9 cellular contexts compared by ENCODE assay signal in the genomic region with DNA sequence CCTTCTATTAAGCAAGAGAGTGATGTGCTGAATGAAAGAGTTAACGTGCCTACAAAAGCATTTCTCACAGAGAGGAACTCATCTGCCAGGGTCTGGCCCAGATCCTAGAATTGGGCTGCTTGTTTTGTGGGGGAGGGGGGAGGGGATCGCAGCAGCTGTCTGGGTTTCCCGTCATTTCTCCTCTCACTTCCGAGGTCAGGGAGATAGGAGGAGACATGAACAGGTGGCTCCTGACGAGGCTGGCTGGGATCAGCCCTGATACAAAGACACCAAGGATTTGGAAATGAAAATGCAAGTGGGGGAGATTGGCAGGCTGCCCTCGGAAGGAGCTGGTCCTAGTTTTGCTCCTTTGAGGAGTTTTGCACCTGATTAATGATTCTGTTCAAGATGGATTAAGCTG.
A peak's percentile ranks its signal among the peaks of the same experiment; 100 is the strongest.
DNase-seq lines count a peak whose midpoint lies in the region; ATAC-seq and TF ChIP-seq lines count a peak whose summit lies in the region.
"Had no signal": no experiment of that assay in that cellular context is flagged by ENCODE, and none has a peak within 500 bp of the region (broad histone marks: within the 10 kb centered on the region; RNA-seq: fewer than 3 reads in every experiment).

No MANE protein-coding gene starts in this region.

- DNase-seq in COR-L47 (lab: John Stamatoyannopoulos, UW) (peak; percentile 39), NCI-H2227 treated with DMSO at 0.1 percent for 48 hours (lab: John Stamatoyannopoulos, UW) (peak; percentile 22), dorsolateral prefrontal cortex (peak in 9 of 10 donors; percentile 5 to 54 (median 45)), omental fat pad (ENCODE audit: low spot score) (no peak), MV-4-11 (lab: John Stamatoyannopoulos, UW) (no peak)
- no peak for DNase-seq in stimulated activated naive CD4-positive, alpha-beta T cell treated with Interleukin-2 at 50 U/mL for 16 hours (lab: John Stamatoyannopoulos, UW)
- DNase-seq: foreskin melanocyte had no signal

- H3K27me3 ChIP-seq in dorsolateral prefrontal cortex = no peaks in the 10 kb centered on the region

- peak; percentile 57 for ATAC-seq in omental fat pad (ENCODE audit: low FRiP score)
- no peak for ATAC-seq in GM18520 (IDR thresholded peaks at IDR 0.05; ENCODE audit: unreplicated experiment)
- no peak for ATAC-seq in GM18867 (IDR thresholded peaks at IDR 0.05; ENCODE audit: unreplicated experiment)

- no peak for TF ChIP-seq CTCF in dorsolateral prefrontal cortex (IDR thresholded peaks at IDR 0.05 in 54 of 56, conservative IDR thresholded peaks at IDR 0.05 in 2 of 56; ENCODE audit: low read depth in 1 of 56, partially characterized antibody in 56 of 56)
- TF ChIP-seq CTCF in omental fat pad (IDR thresholded peaks at IDR 0.05) = no peak

- H3K27ac ChIP-seq in dorsolateral prefrontal cortex = peak overlapping the region in 4 of 59 donors; percentile 29 to 52 (median 42)

- intact Hi-C loops in dorsolateral prefrontal cortex (cut with DNase I) = loop anchor here in 1 of 2 donors (5.0 kb wide), 1 partner anchor 60 kb away; no protein-coding TSS in a partner anchor

- peak overlapping the region in 56 of 59 donors; percentile 6 to 66 (median 44) for H3K4me3 ChIP-seq in dorsolateral prefrontal cortex

Comparison
In these comparisons a context has a peak if more than half of its experiments do, and no peak if none do; other contexts are left out.
1. DNase-seq: peak in COR-L47 (single experiment), NCI-H2227 treated with DMSO at 0.1 percent for 48 hours (single experiment) and dorsolateral prefrontal cortex (9 of 10); none in omental fat pad (single experiment), MV-4-11 (single experiment) and stimulated activated naive CD4-positive, alpha-beta T cell treated with Interleukin-2 at 50 U/mL for 16 hours (single experiment).